In the genomic region with DNA sequence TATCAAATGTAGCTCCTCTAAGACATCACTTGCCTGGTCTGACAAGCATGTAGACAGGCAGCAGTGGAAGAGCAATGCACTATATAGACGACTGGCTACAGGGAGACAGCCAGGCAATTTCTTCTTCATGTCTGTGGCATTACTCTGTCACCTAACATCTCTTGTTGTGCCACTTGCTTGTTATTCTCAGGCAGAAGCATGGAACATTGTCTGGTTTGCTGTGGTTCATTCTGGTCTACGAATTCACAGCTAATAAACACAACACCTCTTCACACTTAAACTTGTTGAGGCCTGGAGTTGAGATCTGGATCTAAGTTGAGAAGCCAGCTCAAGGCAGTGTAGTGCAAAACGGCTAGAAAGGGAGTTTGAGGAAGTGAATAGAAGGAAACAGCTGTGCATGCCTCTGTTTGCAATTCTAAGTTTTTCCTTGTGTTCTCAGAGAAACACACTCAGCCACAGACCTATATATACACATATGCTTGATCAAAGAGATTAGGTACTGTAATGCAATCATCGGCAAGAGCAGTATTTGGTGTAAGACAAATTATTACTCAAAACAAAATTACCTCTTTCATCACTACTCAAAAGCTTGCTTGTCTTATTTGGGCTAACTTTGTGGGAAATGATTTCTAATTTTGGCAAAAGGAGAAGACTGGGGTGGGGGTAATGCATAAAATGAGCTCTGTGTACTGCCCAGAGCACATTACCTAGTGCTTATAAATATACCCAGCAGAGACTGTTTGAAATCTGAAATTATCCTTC, we compare ENCODE assay signal across 8 cellular contexts.
A peak's percentile ranks its signal among the peaks of the same experiment; 100 is the strongest.
DNase-seq lines count a peak whose midpoint lies in the region; ATAC-seq lines count a peak whose summit lies in the region.

No MANE protein-coding gene starts in this region.

- H3K9me3 Mint-ChIP-seq in dendritic cell treated with granulocyte-macrophage colony-stimulating factor and Interleukin-4, amounts not matched to agents 40 ng/mL and 50 ng/mL, for 4 days = no peaks in the 10 kb centered on the region
- peaks cover 3% of the 10 kb centered on the region for H3K9me3 Mint-ChIP-seq in stimulated activated memory B cell treated with anti-CD40 and anti-IgM and Interleukin-4, amounts not matched to agents 10 μg/mL and 1 μg/mL and 100 μg/mL, for 72 hours

- no peak overlapping the region for H3K4me3 Mint-ChIP-seq in dendritic cell treated with granulocyte-macrophage colony-stimulating factor and Interleukin-4, amounts not matched to agents 40 ng/mL and 50 ng/mL, for 4 days
- peak overlapping the region; percentile 4 for H3K4me3 Mint-ChIP-seq in stimulated activated memory B cell treated with anti-CD40 and anti-IgM and Interleukin-4, amounts not matched to agents 10 μg/mL and 1 μg/mL and 100 μg/mL, for 72 hours

- intact Hi-C loops in dendritic cell treated with granulocyte-macrophage colony-stimulating factor and Interleukin-4, amounts not matched to agents 40 ng/mL and 50 ng/mL, for 4 days (cut with micrococcal nuclease) = loop anchor here (2.0 kb wide), 1 partner anchor 13 kb away; no protein-coding TSS in a partner anchor

- H3K4me1 Mint-ChIP-seq in dendritic cell treated with granulocyte-macrophage colony-stimulating factor and Interleukin-4, amounts not matched to agents 40 ng/mL and 50 ng/mL, for 4 days (ENCODE audit: low read depth) = peaks cover 21% of the 10 kb centered on the region
- H3K4me1 Mint-ChIP-seq in stimulated activated memory B cell treated with anti-CD40 and anti-IgM and Interleukin-4, amounts not matched to agents 10 μg/mL and 1 μg/mL and 100 μg/mL, for 72 hours = peaks cover 42% of the 10 kb centered on the region

- DNase-seq in NAMALWA (ENCODE audit: low spot score) (peak; percentile 79), NCI-H524 treated with DMSO at 0.1 percent for 48 hours (lab: John Stamatoyannopoulos, UW) (no peak)
- no peak for DNase-seq in activated effector memory CD4-positive, alpha-beta T cell treated with anti-CD3 and anti-CD28 coated beads, Interleukin-2, amount 50 U/mL, for 16 hours
- DNase-seq in activated CD8-positive, alpha-beta memory T cell treated with anti-CD3 and anti-CD28 coated beads, Interleukin-2, amount 50 U/mL, for 4 hours = no peak

- H3K27ac Mint-ChIP-seq in dendritic cell treated with granulocyte-macrophage colony-stimulating factor and Interleukin-4, amounts not matched to agents 40 ng/mL and 50 ng/mL, for 4 days = peak overlapping the region; percentile 56
- H3K27ac Mint-ChIP-seq in stimulated activated memory B cell treated with anti-CD40 and anti-IgM and Interleukin-4, amounts not matched to agents 10 μg/mL and 1 μg/mL and 100 μg/mL, for 72 hours = peak overlapping the region; percentile 84

- ATAC-seq in GM18511 (IDR thresholded peaks at IDR 0.05; ENCODE audit: unreplicated experiment) (peak; percentile 93), HG02571 (IDR thresholded peaks at IDR 0.05; ENCODE audit: unreplicated experiment) (peak; percentile 89)
- peak; percentile 86 for ATAC-seq in stimulated activated memory B cell treated with anti-CD40 and anti-IgM and Interleukin-4, amounts not matched to agents 10 μg/mL and 1 μg/mL and 100 μg/mL, for 72 hours

- H3K27me3 Mint-ChIP-seq in dendritic cell treated with granulocyte-macrophage colony-stimulating factor and Interleukin-4, amounts not matched to agents 40 ng/mL and 50 ng/mL, for 4 days = no peaks in the 10 kb centered on the region
- no peaks in the 10 kb centered on the region for H3K27me3 Mint-ChIP-seq in stimulated activated memory B cell treated with anti-CD40 and anti-IgM and Interleukin-4, amounts not matched to agents 10 μg/mL and 1 μg/mL and 100 μg/mL, for 72 hours

- H3K36me3 Mint-ChIP-seq in dendritic cell treated with granulocyte-macrophage colony-stimulating factor and Interleukin-4, amounts not matched to agents 40 ng/mL and 50 ng/mL, for 4 days (ENCODE audit: low read depth) = peaks cover 11% of the 10 kb centered on the region
- peaks cover 13% of the 10 kb centered on the region for H3K36me3 Mint-ChIP-seq in stimulated activated memory B cell treated with anti-CD40 and anti-IgM and Interleukin-4, amounts not matched to agents 10 μg/mL and 1 μg/mL and 100 μg/mL, for 72 hours
